In the genomic region with DNA sequence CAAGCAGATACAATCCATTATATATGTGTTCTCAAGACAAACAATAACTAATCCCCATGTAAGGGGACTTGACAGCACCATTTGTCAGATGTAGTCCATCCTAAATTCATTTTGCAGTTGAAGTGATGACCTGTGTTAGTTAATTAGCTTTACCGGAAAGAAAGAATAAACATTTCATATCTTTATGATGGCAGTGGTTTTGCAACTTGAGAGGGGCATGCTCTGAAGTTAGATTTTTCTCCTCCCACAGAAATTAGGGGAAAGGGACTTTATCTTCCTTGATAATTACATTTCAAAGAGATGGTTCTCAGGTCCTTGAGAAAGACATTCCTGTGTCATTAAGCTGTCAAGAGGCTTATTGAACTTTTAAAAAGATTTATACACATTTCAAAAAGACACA, we compare ENCODE assay signal across 29 cellular contexts.
"Had no signal": no experiment of that assay in that cellular context is flagged by ENCODE, and none has a peak within 500 bp of the region (broad histone marks: within the 10 kb centered on the region; RNA-seq: fewer than 3 reads in every experiment).

No MANE protein-coding gene starts in this region.

- H3K9me3 ChIP-seq: Peyer's patch had no signal

- H3K4me1 ChIP-seq: Peyer's patch, SJSA1 had no signal

- DNase-seq: activated CD4-positive, alpha-beta T cell treated with anti-CD3 and anti-CD28 coated beads, Interleukin-2, amount 10 ng/mL, durations not matched to agents 24 days and 14 days; activated CD4-positive, alpha-beta T cell treated with anti-CD3 and anti-CD28 coated beads, Interleukin-2, amount 50 U/mL, for 4 hours; activated CD8-positive, alpha-beta T cell treated with anti-CD3 and anti-CD28 coated beads for 36 hours; activated effector memory CD4-positive, alpha-beta T cell treated with anti-CD3 and anti-CD28 coated beads, Interleukin-2, amount 50 U/mL, for 16 hours; activated naive CD4-positive, alpha-beta T cell; activated naive CD4-positive, alpha-beta T cell treated with anti-CD3 and anti-CD28 coated beads, Interleukin-2, amount 50 U/mL, for 16 hours; activated naive CD8-positive, alpha-beta T cell treated with anti-CD3 and anti-CD28 coated beads for 36 hours; activated T-cell treated with anti-CD3 and anti-CD28 coated beads, Interleukin-2, amount 50 U/mL, for 1 hour; activated T-cell treated with anti-CD3 and anti-CD28 coated beads, Interleukin-2, amount 50 U/mL, for 72 hours; amniotic stem cell; aorta; brain microvascular endothelial cell; Karpas-422; KBM-7; NCI-H1105; NCI-H1417 treated with DMSO at 0.1 percent for 48 hours; NCI-H187 treated with DMSO at 0.1 percent for 48 hours; NCI-H2171 treated with DMSO at 0.1 percent for 48 hours; NCI-H510A; NCI-H526; NCI-H748 treated with DMSO at 0.1 percent for 48 hours; NK-92 treated with Interleukin-12 subunit alpha and Interleukin-12 subunit beta, amount 100 ng/mL, for 24 hours; PC-3; Peyer's patch; RPMI8226; SHP77 treated with DMSO at 0.1 percent for 48 hours; T-helper 1 cell; T1000 had no signal

- H3K36me3 ChIP-seq: brain microvascular endothelial cell, Peyer's patch, SJSA1 had no signal

- H3K27me3 ChIP-seq: brain microvascular endothelial cell, Peyer's patch, SJSA1 had no signal

- H3K4me3 ChIP-seq: Peyer's patch, SJSA1 had no signal

- H3K27ac ChIP-seq: brain microvascular endothelial cell, Peyer's patch, SJSA1 had no signal
